ENCODE assay signal across 21 cellular contexts in the genomic region with DNA sequence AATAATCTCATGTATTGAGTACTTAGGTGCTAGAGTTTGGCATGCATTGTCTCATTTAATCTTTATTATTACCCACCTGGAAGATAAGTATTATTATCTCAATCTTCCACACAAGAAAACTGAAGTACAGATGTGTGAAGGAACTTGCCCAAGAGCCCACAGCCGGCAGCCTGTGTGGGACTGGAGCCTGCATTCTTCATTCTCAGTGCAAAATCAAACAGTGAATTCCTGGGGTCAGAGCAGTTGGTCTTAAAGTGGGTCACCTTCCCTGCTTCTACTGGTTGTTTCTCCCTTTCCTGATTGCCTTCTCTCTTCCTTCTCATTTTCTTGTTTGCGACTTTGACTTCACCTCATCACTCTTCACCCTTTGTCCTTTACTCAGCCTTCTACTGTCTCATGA.
DNase-seq lines count a peak whose midpoint lies in the region; ATAC-seq, FAIRE-seq and TF ChIP-seq lines count a peak whose summit lies in the region.
"Had no signal": no experiment of that assay in that cellular context is flagged by ENCODE, and none has a peak within 500 bp of the region (broad histone marks: within the 10 kb centered on the region; RNA-seq: fewer than 3 reads in every experiment).

No MANE protein-coding gene starts in this region.

- no peaks in the 10 kb centered on the region for H3K27me3 Mint-ChIP-seq in Caco-2 (ENCODE audit: insufficient read depth, unreplicated experiment)
- peaks cover 22 to 34% of the 10 kb centered on the region in 2 donors for H3K27me3 Mint-ChIP-seq in effector memory CD8-positive, alpha-beta T cell

- no peak for TF ChIP-seq RAD21 in HepG2 (CRISPR knock-in tag; IDR thresholded peaks at IDR 0.05)

- TF ChIP-seq CTCF in Caco-2 (IDR thresholded peaks at IDR 0.05; ENCODE audit: insufficient read depth in 1 of 2, low read depth in 1 of 2, low read length in 1 of 2, severe bottlenecking in 1 of 2, unreplicated experiment in 1 of 2) (no peak), choroid plexus epithelial cell (conservative IDR thresholded peaks at IDR 0.05; ENCODE audit: low read depth, low read length) (no peak), osteoblast (IDR thresholded peaks at IDR 0.05; ENCODE audit: extremely low read depth, low read depth, low read length) (no peak), HepG2 (CRISPR knock-in tag; IDR thresholded peaks at IDR 0.05) (no peak)

- H3K36me3 ChIP-seq in Caco-2 (ENCODE audit: control insufficient read depth, insufficient read depth, low read length) (no peaks in the 10 kb centered on the region), HUES64 (ENCODE audit: insufficient read depth, low read length) (no peaks in the 10 kb centered on the region), osteoblast (ENCODE audit: insufficient read depth, low read length) (no peaks in the 10 kb centered on the region), SJCRH30 (no peaks in the 10 kb centered on the region), HepG2 (replicated peaks in 1 of 2; ENCODE audit: control insufficient read depth in 1 of 2, insufficient read depth in 2 of 2, low read length in 2 of 2) (no peaks in the 10 kb centered on the region; a peak in 1 of 5 replicates)

- H3K9me3 ChIP-seq in Caco-2 = no peaks in the 10 kb centered on the region; the same call in 1 of the 2 replicates
- H3K9me3 ChIP-seq in HUES64 (ENCODE audit: insufficient read depth, low read depth, low read length) = no peaks in the 10 kb centered on the region
- no peaks in the 10 kb centered on the region for H3K9me3 ChIP-seq in osteoblast (ENCODE audit: low read depth, low read length)
- no peaks in the 10 kb centered on the region for H3K9me3 ChIP-seq in SJCRH30 (replicated peaks)
- H3K9me3 ChIP-seq in HepG2 (ENCODE audit: low read length) = no peaks in the 10 kb centered on the region

- in situ Hi-C loops in HepG2 (cut with HindIII; ENCODE audit: extremely low pct_ligation_motif_present, low pct_unique_long_range_greater_than_20kb) = no loop called here

- H3K4me3 ChIP-seq in Caco-2 (ENCODE audit: low read depth, low read length) = no peak overlapping the region
- H3K4me3 ChIP-seq in HUES64 (ENCODE audit: low read length) = peak overlapping the region; percentile 49; the same call in 1 of the 2 replicates
- H3K4me3 ChIP-seq in choroid plexus epithelial cell (ENCODE audit: low read depth, low read length) = no peak overlapping the region
- no peak overlapping the region for H3K4me3 ChIP-seq in osteoblast (ENCODE audit: insufficient read depth, low read length)
- no peak overlapping the region for H3K4me3 ChIP-seq in SJCRH30
- no peak overlapping the region for H3K4me3 ChIP-seq in HepG2 (replicated peaks in 1 of 3; ENCODE audit: insufficient read depth in 1 of 3, low read depth in 2 of 3, low read length in 3 of 3)

- TF ChIP-seq POLR2A in HepG2 (IDR thresholded peaks at IDR 0.05; ENCODE audit: insufficient read depth in 1 of 2, low read depth in 2 of 2, low read length in 2 of 2) = no peak

- H3K4me2 ChIP-seq in osteoblast (ENCODE audit: insufficient read depth, low read length) = no peak overlapping the region
- no peak overlapping the region for H3K4me2 ChIP-seq in HepG2 (ENCODE audit: low read depth, low read length)

- H3K9me3 Mint-ChIP-seq in Caco-2 (ENCODE audit: unreplicated experiment) = peaks cover 9% of the 10 kb centered on the region
- H3K9me3 Mint-ChIP-seq in effector memory CD8-positive, alpha-beta T cell = peaks cover 4 to 7% of the 10 kb centered on the region in 2 donors

- H3K27ac ChIP-seq in HUES64 (ENCODE audit: low read depth, low read length) = no peak overlapping the region
- H3K27ac ChIP-seq in osteoblast (ENCODE audit: low read depth, low read length) = no peak overlapping the region
- H3K27ac ChIP-seq in SJCRH30 = no peak overlapping the region
- no peak overlapping the region for H3K27ac ChIP-seq in HepG2 (ENCODE audit: extremely low read length, insufficient read depth, low read length)
- H3K27ac ChIP-seq: C4-2B, KMS-11 had no signal

- no peak overlapping the region for H3K4me3 Mint-ChIP-seq in Caco-2 (ENCODE audit: unreplicated experiment)
- no peak overlapping the region for H3K4me3 Mint-ChIP-seq in effector memory CD8-positive, alpha-beta T cell

- H3K36me3 Mint-ChIP-seq in Caco-2 (ENCODE audit: insufficient read depth, unreplicated experiment) = no peaks in the 10 kb centered on the region
- H3K36me3 Mint-ChIP-seq in effector memory CD8-positive, alpha-beta T cell (ENCODE audit: insufficient read depth) = no peaks in the 10 kb centered on the region

- DNase-seq in Caco-2 (no peak), choroid plexus epithelial cell (ENCODE audit: low read depth) (peak; percentile 50), osteoblast (ENCODE audit: insufficient read length, low spot score, missing footprints) (peak; percentile 36), NCI-H82 (lab: John Stamatoyannopoulos, UW) (no peak), SJCRH30 (no peak), HepG2 (ENCODE audit: low spot score) (no peak)
- DNase-seq in effector memory CD8-positive, alpha-beta T cell = no peak
- DNase-seq: DMS53, EL, NCI-H1092 treated with DMSO at 0.1 percent for 48 hours, NCI-H1436 treated with DMSO at 0.1 percent for 48 hours, NCI-H2029 treated with DMSO at 0.1 percent for 48 hours, NCI-H226, NCI-H510A treated with DMSO at 0.1 percent for 48 hours had no signal

- intact Hi-C loops in Caco-2 (cut with micrococcal nuclease; ENCODE audit: unreplicated experiment) = no loop called here
- intact Hi-C loops in HepG2 (cut with micrococcal nuclease; ENCODE audit: unreplicated experiment) = no loop called here

- FAIRE-seq in HepG2 (lab: Jason Lieb, UNC) = no peak
- FAIRE-seq: D721Med, GM19239, H1, RCC 7860 had no signal

- CTCF ChIA-PET in Caco-2 (lab: Charles Lee) = interaction anchor here (0.6 kb wide), 1 partner anchor 506 kb away, joined by 3 read pairs; no protein-coding TSS in a partner anchor
- CTCF ChIA-PET in HepG2 (lab: Yijun Ruan, JAX; ENCODE audit: low intra/inter-chr PET ratio, low total read pairs) = no interaction called here

- H2AFZ ChIP-seq in osteoblast (ENCODE audit: low read length) (peak overlapping the region; percentile 38), HepG2 (ENCODE audit: low read length) (no peak overlapping the region)

- H4K20me1 ChIP-seq in osteoblast (ENCODE audit: insufficient read depth, low read length) (no peaks in the 10 kb centered on the region), HepG2 (ENCODE audit: insufficient read depth, low read length) (no peaks in the 10 kb centered on the region)

- POLR2A ChIA-PET in Caco-2 (lab: Charles Lee) (no interaction called here), HepG2 (lab: Yijun Ruan, JAX) (no interaction called here)

- BruUV-seq in Caco-2 (replicated peaks; lab: Mats Ljungman, UMichigan) = no TSS peak
- BruUV-seq in HepG2 (replicated peaks; lab: Mats Ljungman, UMichigan) = no TSS peak

- H3K4me1 ChIP-seq in Caco-2 = peaks cover 32% of the 10 kb centered on the region
- H3K4me1 ChIP-seq in HUES64 (ENCODE audit: insufficient read depth, low read length) = peaks cover 38% of the 10 kb centered on the region
- H3K4me1 ChIP-seq in osteoblast (ENCODE audit: insufficient read depth, low read length) = peaks cover 17% of the 10 kb centered on the region
- H3K4me1 ChIP-seq in SJCRH30 = peaks cover 3% of the 10 kb centered on the region; the same call in 1 of the 2 replicates
- H3K4me1 ChIP-seq in HepG2 (ENCODE audit: insufficient read depth, low read length) = no peaks in the 10 kb centered on the region

- WGBS in HUES64 = 84% methylated on average over 2 of the region's 2 CpGs
- 16% methylated on average over 2 of the region's 2 CpGs for WGBS in HepG2 (ENCODE audit: low lambda C conversion rate)

- no peak for ATAC-seq in effector memory CD8-positive, alpha-beta T cell (replicated peaks)
- no peak for ATAC-seq in HepG2

- H3K27ac Mint-ChIP-seq in Caco-2 (ENCODE audit: unreplicated experiment) = peak overlapping the region; percentile 42
- H3K27ac Mint-ChIP-seq in effector memory CD8-positive, alpha-beta T cell = no peak overlapping the region

- peaks cover 37% of the 10 kb centered on the region for H3K4me1 Mint-ChIP-seq in Caco-2 (ENCODE audit: low read depth, unreplicated experiment)
- H3K4me1 Mint-ChIP-seq in effector memory CD8-positive, alpha-beta T cell (ENCODE audit: low read depth in 2 of 2) = no peaks in the 10 kb centered on the region

- no peaks in the 10 kb centered on the region for H3K27me3 ChIP-seq in Caco-2 (replicated peaks; ENCODE audit: control insufficient read depth, insufficient read depth, low read length)
- no peaks in the 10 kb centered on the region for H3K27me3 ChIP-seq in HUES64 (ENCODE audit: insufficient read depth, low read length)
- no peaks in the 10 kb centered on the region for H3K27me3 ChIP-seq in osteoblast (ENCODE audit: insufficient read depth, low read length)
- H3K27me3 ChIP-seq in SJCRH30 = no peaks in the 10 kb centered on the region
- peaks cover 0 to 9% of the 10 kb centered on the region in 2 experiments; a peak in 1 of 5 replicates for H3K27me3 ChIP-seq in HepG2 (ENCODE audit: control insufficient read depth in 1 of 2, insufficient read depth in 2 of 2, low read length in 2 of 2)

- no peak for TF ChIP-seq EP300 in HepG2 (IDR thresholded peaks at IDR 0.05; ENCODE audit: low read depth in 2 of 2, low read length in 2 of 2)
- TF ChIP-seq EP300 in HepG2 (CRISPR knock-in tag; IDR thresholded peaks at IDR 0.05; ENCODE audit: borderline replicate concordance) = no peak

- H3K79me2 ChIP-seq in osteoblast (ENCODE audit: insufficient read depth, low read length) = no peaks in the 10 kb centered on the region
- no peaks in the 10 kb centered on the region for H3K79me2 ChIP-seq in HepG2 (ENCODE audit: insufficient read depth, low read length)

- no peak overlapping the region for H3K9ac ChIP-seq in HUES64 (ENCODE audit: low read depth, low read length)
- H3K9ac ChIP-seq in HepG2 (ENCODE audit: insufficient read depth, low read depth, low read length) = no peak overlapping the region
- H3K9ac ChIP-seq: KMS-11 had no signal

TF ChIP-seq in HepG2, 621 proteins besides CTCF, POLR2A, EP300 and RAD21 (continues in another document):
- no peak for TF ChIP-seq TOE1 (CRISPR knock-in tag; IDR thresholded peaks at IDR 0.05)
- TF ChIP-seq FOXK1 (CRISPR knock-in tag; IDR thresholded peaks at IDR 0.05; ENCODE audit: borderline replicate concordance, low read depth) = no peak
- TF ChIP-seq, protein P1, sequence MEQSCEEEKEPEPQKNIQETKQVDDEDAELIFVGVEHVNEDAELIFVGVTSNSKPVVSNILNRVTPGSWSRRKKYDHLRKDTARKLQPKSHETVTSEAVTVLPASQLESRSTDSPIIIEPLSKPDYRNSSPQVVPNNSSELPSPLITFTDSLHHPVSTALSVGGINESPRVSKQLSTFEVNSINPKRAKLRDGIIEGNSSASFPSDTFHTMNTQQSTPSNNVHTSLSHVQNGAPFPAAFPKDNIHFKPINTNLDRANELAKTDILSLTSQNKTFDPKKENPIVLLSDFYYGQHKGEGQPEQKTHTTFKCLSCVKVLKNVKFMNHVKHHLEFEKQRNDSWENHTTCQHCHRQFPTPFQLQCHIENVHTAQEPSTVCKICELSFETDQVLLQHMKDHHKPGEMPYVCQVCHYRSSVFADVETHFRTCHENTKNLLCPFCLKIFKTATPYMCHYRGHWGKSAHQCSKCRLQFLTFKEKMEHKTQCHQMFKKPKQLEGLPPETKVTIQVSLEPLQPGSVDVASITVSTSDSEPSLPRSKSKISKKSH (CRISPR knock-in tag; IDR thresholded peaks at IDR 0.05; ENCODE audit: borderline replicate concordance) = no peak
- no peak for TF ChIP-seq ATRX (CRISPR knock-in tag; IDR thresholded peaks at IDR 0.05; ENCODE audit: borderline replicate concordance)

Comparison
In these comparisons a context has a peak if more than half of its experiments do, and no peak if none do; other contexts are left out.
1. DNase-seq: peak in choroid plexus epithelial cell (single experiment) and osteoblast (single experiment); none in Caco-2 (0 of 2), effector memory CD8-positive, alpha-beta T cell (0 of 3), NCI-H82 (single experiment), SJCRH30 (0 of 2) and HepG2 (single experiment).